1 cellular context compared by ENCODE assay signal in the genomic region with DNA sequence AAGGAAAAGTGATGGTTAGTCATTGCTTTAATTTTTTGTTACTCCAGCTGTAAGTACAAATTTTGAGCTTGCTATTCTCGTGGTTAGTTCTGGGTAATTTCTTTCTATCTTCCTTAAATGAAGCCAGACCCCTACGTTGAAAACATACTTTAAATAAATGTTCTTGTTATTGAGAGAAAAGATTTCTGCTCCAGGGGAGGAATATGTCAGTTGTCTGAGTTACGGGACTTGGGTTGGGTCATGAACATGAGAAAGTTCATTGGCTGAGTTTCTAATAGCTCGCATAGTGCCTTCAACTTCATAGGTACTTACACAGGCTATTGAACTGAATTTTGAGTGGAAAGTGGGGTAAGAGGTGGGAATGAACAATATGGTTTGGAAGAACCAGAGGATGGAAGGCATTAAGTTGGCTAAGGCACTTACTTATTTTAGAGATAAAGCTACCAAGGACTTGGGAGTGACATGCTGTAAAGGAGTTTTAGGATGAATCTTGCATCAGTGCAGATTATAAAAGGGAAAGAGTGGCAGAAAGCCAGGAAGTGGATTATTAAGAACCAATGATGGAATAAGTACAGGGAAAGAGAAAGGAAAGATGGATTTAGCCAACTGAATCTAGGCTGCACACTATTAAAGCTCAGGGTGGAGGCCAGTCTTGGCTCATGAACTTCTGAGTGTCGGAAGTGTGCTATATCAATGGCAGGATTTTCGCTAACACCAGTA.
TF ChIP-seq lines count a peak whose summit lies in the region.

No MANE protein-coding gene starts in this region.

TF ChIP-seq in HepG2, 621 proteins besides CTCF, POLR2A, EP300 and RAD21:
- TF ChIP-seq, protein P1, sequence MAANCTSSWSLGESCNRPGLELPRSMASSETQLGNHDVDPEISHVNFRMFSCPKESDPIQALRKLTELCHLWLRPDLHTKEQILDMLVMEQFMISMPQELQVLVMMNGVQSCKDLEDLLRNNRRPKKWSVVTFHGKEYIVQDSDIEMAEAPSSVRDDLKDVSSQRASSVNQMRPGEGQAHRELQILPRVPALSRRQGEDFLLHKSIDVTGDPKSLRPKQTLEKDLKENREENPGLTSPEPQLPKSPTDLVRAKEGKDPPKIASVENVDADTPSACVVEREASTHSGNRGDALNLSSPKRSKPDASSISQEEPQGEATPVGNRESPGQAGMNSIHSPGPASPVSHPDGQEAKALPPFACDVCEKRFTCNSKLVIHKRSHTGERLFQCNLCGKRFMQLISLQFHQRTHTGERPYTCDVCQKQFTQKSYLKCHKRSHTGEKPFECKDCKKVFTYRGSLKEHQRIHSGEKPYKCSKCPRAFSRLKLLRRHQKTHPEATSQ (CRISPR knock-in tag; IDR thresholded peaks at IDR 0.05; ENCODE audit: borderline replicate concordance): 0 out of 2 replicates have a peak, but pooled peaks have one; percentile 48
- TF ChIP-seq, protein P2, sequence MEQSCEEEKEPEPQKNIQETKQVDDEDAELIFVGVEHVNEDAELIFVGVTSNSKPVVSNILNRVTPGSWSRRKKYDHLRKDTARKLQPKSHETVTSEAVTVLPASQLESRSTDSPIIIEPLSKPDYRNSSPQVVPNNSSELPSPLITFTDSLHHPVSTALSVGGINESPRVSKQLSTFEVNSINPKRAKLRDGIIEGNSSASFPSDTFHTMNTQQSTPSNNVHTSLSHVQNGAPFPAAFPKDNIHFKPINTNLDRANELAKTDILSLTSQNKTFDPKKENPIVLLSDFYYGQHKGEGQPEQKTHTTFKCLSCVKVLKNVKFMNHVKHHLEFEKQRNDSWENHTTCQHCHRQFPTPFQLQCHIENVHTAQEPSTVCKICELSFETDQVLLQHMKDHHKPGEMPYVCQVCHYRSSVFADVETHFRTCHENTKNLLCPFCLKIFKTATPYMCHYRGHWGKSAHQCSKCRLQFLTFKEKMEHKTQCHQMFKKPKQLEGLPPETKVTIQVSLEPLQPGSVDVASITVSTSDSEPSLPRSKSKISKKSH (CRISPR knock-in tag; IDR thresholded peaks at IDR 0.05; ENCODE audit: borderline replicate concordance): no peak
- TF ChIP-seq MIER3 (CRISPR knock-in tag; IDR thresholded peaks at IDR 0.05; ENCODE audit: borderline replicate concordance) (no peak), TEAD3 (CRISPR knock-in tag; optimal IDR thresholded peaks at IDR 0.05; ENCODE audit: borderline replicate concordance) (no peak), ZZZ3 (CRISPR knock-in tag; IDR thresholded peaks at IDR 0.05; ENCODE audit: borderline replicate concordance) (no peak), ZNF20 (CRISPR knock-in tag; IDR thresholded peaks at IDR 0.05) (no peak)
